12 cellular contexts compared by ENCODE assay signal in the genomic region with DNA sequence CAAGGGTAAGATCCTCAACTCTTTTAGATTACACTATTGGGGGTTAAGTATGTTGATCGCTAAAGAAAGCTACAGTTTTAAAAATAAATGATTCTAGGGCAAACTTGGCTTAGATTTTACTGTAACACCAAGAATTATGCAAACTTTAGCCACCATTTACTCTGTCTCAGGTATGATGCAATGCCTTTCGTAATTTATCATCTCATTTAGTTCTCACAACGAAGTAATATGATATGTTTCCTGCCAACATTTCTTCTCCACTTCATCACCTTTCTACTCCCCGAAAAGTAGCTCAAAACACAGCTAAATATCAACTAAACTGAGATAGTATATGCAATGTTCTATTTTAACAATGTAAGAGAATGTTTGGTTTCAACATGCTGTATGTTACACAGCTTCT.
"Had no signal": no experiment of that assay in that cellular context is flagged by ENCODE, and none has a peak within 500 bp of the region (broad histone marks: within the 10 kb centered on the region; RNA-seq: fewer than 3 reads in every experiment).

No MANE protein-coding gene starts in this region.

- H3K4me3 Mint-ChIP-seq: activated B cell treated with CpG ODN at 0.5 μM for 24 hours; activated CD4-positive, alpha-beta T cell treated with anti-CD3 and anti-CD28 coated beads, Interleukin-2, amount 10 ng/mL, durations not matched to agents 24 days and 14 days; activated naive CD8-positive, alpha-beta T cell treated with anti-CD3 and anti-CD28 coated beads for 36 hours; T-helper 1 cell treated with Interleukin-12 subunit alpha and Interleukin-12 subunit beta and Interleukin-4 antibody, amounts not matched to agents 30 μg/mL and 1 μg/mL, for 36 hours had no signal

- H3K27me3 Mint-ChIP-seq: activated B cell treated with CpG ODN at 0.5 μM for 24 hours; activated CD4-positive, alpha-beta T cell treated with anti-CD3 and anti-CD28 coated beads, Interleukin-2, amount 10 ng/mL, durations not matched to agents 24 days and 14 days; activated naive CD8-positive, alpha-beta T cell treated with anti-CD3 and anti-CD28 coated beads for 36 hours had no signal

- H3K4me1 Mint-ChIP-seq: activated B cell treated with CpG ODN at 0.5 μM for 24 hours had no signal

- H3K9me3 Mint-ChIP-seq: activated B cell treated with CpG ODN at 0.5 μM for 24 hours; activated naive CD8-positive, alpha-beta T cell treated with anti-CD3 and anti-CD28 coated beads for 36 hours; T-helper 1 cell treated with Interleukin-12 subunit alpha and Interleukin-12 subunit beta and Interleukin-4 antibody, amounts not matched to agents 30 μg/mL and 1 μg/mL, for 36 hours had no signal

- H3K27ac Mint-ChIP-seq: activated B cell treated with CpG ODN at 0.5 μM for 24 hours; activated CD4-positive, alpha-beta T cell treated with anti-CD3 and anti-CD28 coated beads, Interleukin-2, amount 10 ng/mL, durations not matched to agents 24 days and 14 days; T-helper 1 cell treated with Interleukin-12 subunit alpha and Interleukin-12 subunit beta and Interleukin-4 antibody, amounts not matched to agents 30 μg/mL and 1 μg/mL, for 36 hours had no signal

- DNase-seq: activated B cell treated with CpG ODN at 0.5 μM for 24 hours; activated effector memory CD4-positive, alpha-beta T cell treated with anti-CD3 and anti-CD28 coated beads, Interleukin-2, amount 50 U/mL, for 16 hours; activated naive CD8-positive, alpha-beta T cell treated with anti-CD3 and anti-CD28 coated beads for 36 hours; colonic mucosa; gastrocnemius medialis; kidney glomerular epithelial cell; pancreas; stimulated activated CD4-positive, alpha-beta T cell treated with anti-CD3 and anti-CD28 coated beads, Interleukin-15, amount 100 ng/mL, for 24 hours; stimulated activated CD4-positive, alpha-beta T cell treated with anti-CD3 and anti-CD28 coated beads, Interleukin-4, amount 100 ng/mL, for 4 hours; stomach had no signal
